22 cellular contexts compared by ENCODE assay signal in the genomic region with DNA sequence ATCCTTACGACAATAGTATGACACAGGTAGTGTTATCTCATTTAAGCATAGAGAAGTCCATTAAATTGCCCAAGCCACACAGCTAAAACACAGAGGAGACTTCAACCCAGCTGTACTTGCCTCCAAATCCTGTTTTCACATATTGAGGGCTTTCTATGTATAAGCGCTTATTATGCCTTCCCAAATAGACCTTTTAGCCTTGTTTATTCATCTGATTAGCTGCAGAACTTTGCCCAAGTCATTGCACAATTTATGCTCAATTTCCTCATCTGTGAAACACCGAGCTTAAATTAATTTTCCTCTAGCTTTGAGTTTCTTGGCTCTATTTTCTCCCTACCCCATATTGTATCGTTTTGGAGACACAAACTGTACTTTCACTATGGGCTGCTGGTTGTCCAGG. TPM values are rescaled to one million over a fixed set of nuclear protein-coding genes. Genes with fewer than 3 reads are reported as not detected.
"Had no signal": no experiment of that assay in that cellular context is flagged by ENCODE, and none has a peak within 500 bp of the region (broad histone marks: within the 10 kb centered on the region; RNA-seq: fewer than 3 reads in every experiment).

No MANE protein-coding gene starts in this region.

- H3K9me3 ChIP-seq: suprapubic skin, testis, thoracic aorta, thyroid gland, tibial artery, tibial nerve, transverse colon, upper lobe of left lung, upper lobe of right lung, uterus, vagina had no signal

- H3K4me1 ChIP-seq: stomach, suprapubic skin, thyroid gland, tibial artery, tibial nerve, transverse colon, upper lobe of right lung, uterus, vagina had no signal

- ATAC-seq: stimulated activated naive CD8-positive, alpha-beta T cell treated with anti-CD3 and anti-CD28 coated beads, Interleukin-15, amount 100 ng/mL, for 72 hours; stimulated activated naive CD8-positive, alpha-beta T cell treated with anti-CD3 and anti-CD28 coated beads, Interleukin-15, Interleukin-2, amounts not matched to agents 100 U/mL and 50 U/mL, for 24 hours had no signal

- H3K27me3 ChIP-seq: testis, thyroid gland, tibial artery, tibial nerve, transverse colon, upper lobe of left lung, upper lobe of right lung, uterus, vagina had no signal

- DNase-seq: stimulated activated naive B cell treated with anti-CD40 and anti-IgM and Interleukin-4, amounts not matched to agents 10 μg/mL and 1 μg/mL and 100 μg/mL, for 72 hours; stimulated activated naive CD4-positive, alpha-beta T cell treated with Interleukin-2 at 50 U/mL for 16 hours; stomach; tibial artery; uterus had no signal

- H3K4me3 ChIP-seq: stomach, suprapubic skin, testis, thoracic aorta, thyroid gland, tibial artery, tibial nerve, transverse colon, upper lobe of left lung, upper lobe of right lung, uterus, vagina had no signal

- H3K27ac ChIP-seq: stomach, suprapubic skin, testis, thoracic aorta, thyroid gland, tibial artery, tibial nerve, transverse colon, upper lobe of left lung, upper lobe of right lung, uterus, vagina had no signal

- H3K36me3 ChIP-seq: stomach, suprapubic skin, thoracic aorta, thyroid gland, tibial artery, tibial nerve, transverse colon, upper lobe of left lung, upper lobe of right lung, uterus, vagina had no signal

- FAIRE-seq: urothelium cell line had no signal

RNA-seq across cellular contexts. Expression of a gene that starts 15.5 kb away (rescaled TPM):
- total RNA-seq: stomach, subcutaneous adipose tissue, suprapubic skin, temporal lobe, testis, thoracic aorta, thyroid gland, tibial nerve, transverse colon, upper lobe of left lung, upper lobe of right lung, ureter, urinary bladder, uterus, vagina had no signal
- polyA plus RNA-seq: stomach, thymus, urinary bladder had no signal
